In genomic region chr2:84181927-84182326, GRCh38 we compare ENCODE assay signal across 1 cellular context.
TF ChIP-seq lines count a peak whose summit lies in the region.

No MANE protein-coding gene starts in this region.

TF ChIP-seq in SK-N-SH, 30 proteins besides CTCF, POLR2A, EP300 and RAD21 (continued from another document):
- TF ChIP-seq PBX3 (IDR thresholded peaks at IDR 0.05), result no peak
